8 cellular contexts compared by ENCODE assay signal in the genomic region with DNA sequence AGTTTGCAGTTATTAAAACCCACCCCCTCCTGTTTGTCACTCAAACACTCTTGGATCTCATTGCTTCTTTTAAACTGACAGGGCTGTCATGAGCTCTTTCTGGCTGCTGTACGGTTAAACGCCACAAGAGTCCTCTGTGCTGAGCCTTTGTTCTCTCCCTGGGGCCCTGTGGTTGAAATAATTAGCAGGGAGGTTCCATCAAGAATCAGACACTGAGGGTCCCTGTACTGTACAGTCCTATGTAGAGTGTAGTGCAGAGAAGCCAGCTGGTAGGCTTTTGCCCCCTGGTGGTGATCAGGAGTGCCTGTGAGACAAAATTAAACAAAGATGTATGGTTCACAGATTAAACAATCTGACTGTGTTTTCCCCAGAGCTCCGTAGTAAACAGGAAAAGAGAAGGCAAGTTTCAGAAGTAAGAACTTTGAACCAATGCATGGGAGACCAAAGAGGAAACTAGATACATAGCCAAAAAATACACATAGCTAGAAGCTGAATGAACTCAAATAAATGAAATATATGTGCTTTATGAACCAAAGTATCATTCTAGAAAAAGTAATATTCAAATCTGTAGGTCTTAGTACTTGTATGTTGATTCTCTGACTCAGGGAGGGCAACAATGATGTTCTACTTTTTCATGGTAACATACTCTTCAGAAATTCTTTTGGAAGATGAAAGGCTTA. TPM values are rescaled to one million over a fixed set of nuclear protein-coding genes. Genes with fewer than 3 reads are reported as not detected.
A peak's percentile ranks its signal among the peaks of the same experiment; 100 is the strongest.
DNase-seq lines count a peak whose midpoint lies in the region; ATAC-seq and TF ChIP-seq lines count a peak whose summit lies in the region.

No MANE protein-coding gene starts in this region.

- H3K36me3 ChIP-seq in CD8-positive, alpha-beta memory T cell (ENCODE audit: insufficient read depth, low read length): no peaks in the 10 kb centered on the region

- no peaks in the 10 kb centered on the region for H3K9me3 Mint-ChIP-seq in CD8-positive, alpha-beta memory T cell
- no peaks in the 10 kb centered on the region for H3K9me3 Mint-ChIP-seq in mesothelial cell of epicardium

- DNase-seq in CD8-positive, alpha-beta memory T cell: peak; percentile 50 to 84 (median 77)
- DNase-seq in HL-60 (ENCODE audit: low read depth in 1 of 2, low spot score in 1 of 2): peak; percentile 54 to 87
- peak; percentile 77 for DNase-seq in NCI-H774 (lab: John Stamatoyannopoulos, UW)
- peak; percentile 44 to 62 for DNase-seq in activated CD4-positive, alpha-beta T cell treated with anti-CD3 and anti-CD28 coated beads, Interleukin-2, amount 50 U/mL, for 48 hours
- DNase-seq in effector CD8-positive, alpha-beta T cell (lab: John Stamatoyannopoulos, UW): peak; percentile 53
- DNase-seq in mesothelial cell of epicardium (ENCODE audit: low spot score in 2 of 2, unreplicated experiment in 2 of 2): peak; percentile 34 to 47
- DNase-seq in stimulated activated CD8-positive, alpha-beta memory T cell treated with anti-CD3 and anti-CD28 coated beads, Interleukin-15, amount 100 ng/mL, for 48 hours (ENCODE audit: low read depth in 2 of 2): peak; percentile 40 to 41

- H3K4me3 Mint-ChIP-seq in CD8-positive, alpha-beta memory T cell: no peak overlapping the region
- no peak overlapping the region for H3K4me3 Mint-ChIP-seq in mesothelial cell of epicardium

- peak; percentile 94 for TF ChIP-seq CTCF in HL-60 (IDR thresholded peaks at IDR 0.05; ENCODE audit: insufficient read depth, low read length)
- TF ChIP-seq CTCF in mesothelial cell of epicardium (IDR thresholded peaks at IDR 0.05; ENCODE audit: unreplicated experiment): peak; percentile 86

- peaks cover 39% of the 10 kb centered on the region for H3K4me1 ChIP-seq in CD8-positive, alpha-beta memory T cell (ENCODE audit: insufficient read depth, low read length)

- peak overlapping the region; percentile 73 for H3K4me3 ChIP-seq in CD8-positive, alpha-beta memory T cell (ENCODE audit: low read length)
- H3K4me3 ChIP-seq in HL-60 (replicated peaks; ENCODE audit: insufficient read depth, low read length): peak overlapping the region; percentile 63

- POLR2A ChIA-PET in CD8-positive, alpha-beta memory T cell (lab: Charles Lee): interaction anchor here (0.6 to 2.3 kb wide), 7 partner anchors 117 to 507 kb away, joined by 3 to 17 read pairs (median 6); no protein-coding TSS in a partner anchor

- peaks cover 29 to 33% (median 30%) of the 10 kb centered on the region in 3 donors for H3K4me1 Mint-ChIP-seq in CD8-positive, alpha-beta memory T cell
- peaks cover 15% of the 10 kb centered on the region for H3K4me1 Mint-ChIP-seq in mesothelial cell of epicardium

- CTCF ChIA-PET in CD8-positive, alpha-beta memory T cell (lab: Charles Lee): interaction anchor here (0.5 to 12.8 kb wide), 43 partner anchors 9 to 1834 kb away, joined by 3 to 254 read pairs (median 4); a partner anchor contains a TSS

- no peaks in the 10 kb centered on the region for H3K9me3 ChIP-seq in CD8-positive, alpha-beta memory T cell (ENCODE audit: low read length)

- ATAC-seq in GM19455 (IDR thresholded peaks at IDR 0.05; ENCODE audit: unreplicated experiment): peak; percentile 57

- no peaks in the 10 kb centered on the region for H3K27me3 ChIP-seq in CD8-positive, alpha-beta memory T cell (ENCODE audit: insufficient read depth, low read length, poor library complexity, severe bottlenecking)
- H3K27me3 ChIP-seq in HL-60 (ENCODE audit: insufficient read depth, poor library complexity, severe bottlenecking): no peaks in the 10 kb centered on the region

- no peak overlapping the region for H3K27ac ChIP-seq in CD8-positive, alpha-beta memory T cell (ENCODE audit: low read depth, low read length)
- peak overlapping the region; percentile 92 for H3K27ac ChIP-seq in HL-60 (replicated peaks)

- H3K27ac Mint-ChIP-seq in CD8-positive, alpha-beta memory T cell: no peak overlapping the region
- H3K27ac Mint-ChIP-seq in mesothelial cell of epicardium: no peak overlapping the region

- H3K36me3 Mint-ChIP-seq in CD8-positive, alpha-beta memory T cell: peaks cover 0 to 12% (median 2%) of the 10 kb centered on the region in 3 donors
- H3K36me3 Mint-ChIP-seq in mesothelial cell of epicardium: no peaks in the 10 kb centered on the region

- H3K27me3 Mint-ChIP-seq in CD8-positive, alpha-beta memory T cell: peaks cover 0 to 1% of the 10 kb centered on the region in 2 donors
- H3K27me3 Mint-ChIP-seq in mesothelial cell of epicardium (ENCODE audit: low read depth): peaks cover 1% of the 10 kb centered on the region

RNA-seq across cellular contexts. Expression of a gene that starts 1.4 kb away (rescaled TPM):
- total RNA-seq in CD8-positive, alpha-beta memory T cell: 10 to 100 TPM; 28.1 to 32.1 TPM
- polyA plus RNA-seq in CD8-positive, alpha-beta memory T cell: 35.9 TPM
- total RNA-seq in mesothelial cell of epicardium: 18.3 to 23.7 TPM (median 19.3 TPM) in 3 replicates

RNA-seq across cellular contexts. Expression of a gene that starts 10.0 kb away (rescaled TPM):
- total RNA-seq in CD8-positive, alpha-beta memory T cell: 1 to 10 TPM in 1 of 2 experiments, under 1 TPM in 1; 0.84 to 1.2 TPM
- 0.58 TPM for polyA plus RNA-seq in CD8-positive, alpha-beta memory T cell
- 0.52 to 0.80 TPM (median 0.58 TPM) in 3 replicates for total RNA-seq in mesothelial cell of epicardium
